8 cellular contexts compared by ENCODE assay signal in genomic region chr15:74006774-74007639, GRCh38. TPM values are rescaled to one million over a fixed set of nuclear protein-coding genes. Genes with fewer than 3 reads are reported as not detected.
A peak's percentile ranks its signal among the peaks of the same experiment; 100 is the strongest.
DNase-seq lines count a peak whose midpoint lies in the region; ATAC-seq and TF ChIP-seq lines count a peak whose summit lies in the region.
"Had no signal": no experiment of that assay in that cellular context is flagged by ENCODE, and none has a peak within 500 bp of the region (broad histone marks: within the 10 kb centered on the region; RNA-seq: fewer than 3 reads in every experiment).

No MANE protein-coding gene starts in this region.

- peaks cover 38 to 61% of the 10 kb centered on the region in 2 donors for H3K4me1 Mint-ChIP-seq in stimulated activated naive B cell treated with anti-CD40 and anti-IgM and Interleukin-4, amounts not matched to agents 10 μg/mL and 1 μg/mL and 100 μg/mL, for 72 hours

- intact Hi-C loops in colonic mucosa (cut with DNase I), result no loop called here

- H3K4me3 ChIP-seq in GM12865 (ENCODE audit: low read depth, low read length) (peak overlapping the region; percentile 7), Peyer's patch (no peak overlapping the region), gastroesophageal sphincter (no peak overlapping the region), colonic mucosa (no peak overlapping the region)
- H3K4me3 ChIP-seq: GM23338 had no signal

- ATAC-seq in gastroesophageal sphincter, result no peak
- peak; percentile 75 to 77 for ATAC-seq in stimulated activated naive B cell treated with anti-CD40 and anti-IgM and Interleukin-4, amounts not matched to agents 10 μg/mL and 1 μg/mL and 100 μg/mL, for 72 hours (replicated peaks)
- no peak for ATAC-seq in GM18861 (IDR thresholded peaks at IDR 0.05; ENCODE audit: unreplicated experiment)
- ATAC-seq: GM23338 had no signal

- peak overlapping the region; percentile 95 for H3K27ac Mint-ChIP-seq in stimulated activated naive B cell treated with anti-CD40 and anti-IgM and Interleukin-4, amounts not matched to agents 10 μg/mL and 1 μg/mL and 100 μg/mL, for 72 hours
- H3K27ac Mint-ChIP-seq: GM23338 had no signal

- H3K9me3 ChIP-seq in Peyer's patch, result no peaks in the 10 kb centered on the region
- no peaks in the 10 kb centered on the region for H3K9me3 ChIP-seq in gastroesophageal sphincter
- no peaks in the 10 kb centered on the region for H3K9me3 ChIP-seq in colonic mucosa

- peaks cover 50 to 61% of the 10 kb centered on the region in 2 donors for H3K36me3 Mint-ChIP-seq in stimulated activated naive B cell treated with anti-CD40 and anti-IgM and Interleukin-4, amounts not matched to agents 10 μg/mL and 1 μg/mL and 100 μg/mL, for 72 hours

- H3K9ac ChIP-seq in colonic mucosa (ENCODE audit: low read depth in 2 of 2, low read length in 2 of 2), result no peak overlapping the region

- peaks cover 4 to 9% of the 10 kb centered on the region in 2 donors for H3K9me3 Mint-ChIP-seq in stimulated activated naive B cell treated with anti-CD40 and anti-IgM and Interleukin-4, amounts not matched to agents 10 μg/mL and 1 μg/mL and 100 μg/mL, for 72 hours

- peak; percentile 37 for DNase-seq in GM12865 (ENCODE audit: low read depth)
- no peak for DNase-seq in Peyer's patch
- DNase-seq in stimulated activated naive B cell treated with anti-CD40 and anti-IgM and Interleukin-4, amounts not matched to agents 10 μg/mL and 1 μg/mL and 100 μg/mL, for 72 hours, result no peak
- no peak for DNase-seq in AG08396 (ENCODE audit: low spot score)
- no peak for DNase-seq in colonic mucosa

- TF ChIP-seq POLR2A in Peyer's patch (IDR thresholded peaks at IDR 0.05) (no peak), gastroesophageal sphincter (IDR thresholded peaks at IDR 0.05) (no peak)

- no peaks in the 10 kb centered on the region for H3K27me3 Mint-ChIP-seq in stimulated activated naive B cell treated with anti-CD40 and anti-IgM and Interleukin-4, amounts not matched to agents 10 μg/mL and 1 μg/mL and 100 μg/mL, for 72 hours

- peak overlapping the region; percentile 64 to 72 for H3K4me3 Mint-ChIP-seq in stimulated activated naive B cell treated with anti-CD40 and anti-IgM and Interleukin-4, amounts not matched to agents 10 μg/mL and 1 μg/mL and 100 μg/mL, for 72 hours
- H3K4me3 Mint-ChIP-seq: GM23338 had no signal

- H3K27ac ChIP-seq in Peyer's patch (peak overlapping the region; percentile 12 to 65 (median 14)), gastroesophageal sphincter (peak overlapping the region in 3 of 4 donors; percentile 28 to 52 (median 43)), colonic mucosa (no peak overlapping the region)

- TF ChIP-seq CTCF in GM12865 (IDR thresholded peaks at IDR 0.05; ENCODE audit: insufficient read depth, low read depth, low read length, missing control alignments) (no peak), Peyer's patch (IDR thresholded peaks at IDR 0.05) (no peak), gastroesophageal sphincter (IDR thresholded peaks at IDR 0.05) (no peak), colonic mucosa (IDR thresholded peaks at IDR 0.05) (no peak)

- no peaks in the 10 kb centered on the region for H3K27me3 ChIP-seq in Peyer's patch
- no peaks in the 10 kb centered on the region for H3K27me3 ChIP-seq in gastroesophageal sphincter
- H3K27me3 ChIP-seq in colonic mucosa, result no peaks in the 10 kb centered on the region

- TF ChIP-seq EP300 in gastroesophageal sphincter (IDR thresholded peaks at IDR 0.05), result no peak

- 57 to 67% methylated on average over 3 to 11 of the region's 11 CpGs for WGBS in gastroesophageal sphincter (ENCODE audit: low coverage in 1 of 2), 2 donors

- H3K36me3 ChIP-seq in Peyer's patch (peaks cover 0 to 36% (median 0%) of the 10 kb centered on the region in 3 donors), gastroesophageal sphincter (peaks cover 0 to 44% of the 10 kb centered on the region in 2 donors), colonic mucosa (no peaks in the 10 kb centered on the region)

- H3K4me1 ChIP-seq in Peyer's patch (peaks cover 0 to 56% (median 7%) of the 10 kb centered on the region in 4 donors), gastroesophageal sphincter (peaks cover 0 to 81% (median 33%) of the 10 kb centered on the region in 3 donors), colonic mucosa (peaks cover 14% of the 10 kb centered on the region)

RNA-seq across cellular contexts. Expression of gene PML, which starts 12.5 kb away (rescaled TPM):
- total RNA-seq in Peyer's patch (100 to 1,000 TPM in 1 of 4 donors, 10 to 100 TPM in 3; 52.4 to 116 (median 82.9) TPM), gastroesophageal sphincter (10 to 100 TPM; 24.1 to 75.1 (median 52.1) TPM), colonic mucosa (10 to 100 TPM; 27.0 to 31.3 TPM)

RNA-seq across cellular contexts. Expression of gene STOML1, which starts 14.9 kb away (rescaled TPM):
- total RNA-seq in Peyer's patch, result 10 to 100 TPM in 3 of 4 donors, not detected in 1; 10.9 to 24.5 (median 13.5) TPM
- 10 to 100 TPM in 3 of 4 donors, 1 to 10 TPM in 1; 8.1 to 21.7 (median 13.7) TPM for total RNA-seq in gastroesophageal sphincter
- total RNA-seq in colonic mucosa, result 10 to 100 TPM in 1 of 2 donors, 1 to 10 TPM in 1; 9.1 to 14.3 TPM

Comparison
In these comparisons a context has a peak if more than half of its experiments do, and no peak if none do; other contexts are left out.
1. ATAC-seq: peak in stimulated activated naive B cell treated with anti-CD40 and anti-IgM and Interleukin-4, amounts not matched to agents 10 μg/mL and 1 μg/mL and 100 μg/mL, for 72 hours (2 of 2); none in gastroesophageal sphincter (single experiment) and GM18861 (single experiment).